ENCODE assay signal across 31 cellular contexts in genomic region chr9:128310461-128310860, GRCh38. TPM values are rescaled to one million over a fixed set of nuclear protein-coding genes. Genes with fewer than 3 reads are reported as not detected.
A peak's percentile ranks its signal among the peaks of the same experiment; 100 is the strongest.
DNase-seq lines count a peak whose midpoint lies in the region; ATAC-seq, FAIRE-seq and TF ChIP-seq lines count a peak whose summit lies in the region.
"Had no signal": no experiment of that assay in that cellular context is flagged by ENCODE, and none has a peak within 500 bp of the region (broad histone marks: within the 10 kb centered on the region; RNA-seq: fewer than 3 reads in every experiment).

No MANE protein-coding gene starts in this region.

- CTCF ChIA-PET in HepG2 (lab: Yijun Ruan, JAX; ENCODE audit: low intra/inter-chr PET ratio, low total read pairs), result no interaction called here

- DNase-seq in HepG2 (ENCODE audit: low spot score), result no peak
- DNase-seq in heart left ventricle, result peak in 4 of 5 donors; percentile 13 to 80 (median 54)
- peak; percentile 31 for DNase-seq in medulla oblongata (ENCODE audit: extremely low spot score)
- DNase-seq in testis, result peak; percentile 25
- no peak for DNase-seq in NCI-H1417 treated with DMSO at 0.1 percent for 48 hours (lab: John Stamatoyannopoulos, UW)
- no peak for DNase-seq in body of pancreas
- DNase-seq: activated B cell treated with CpG ODN at 0.5 μM for 24 hours; activated CD4-positive, alpha-beta T cell treated with anti-CD3 and anti-CD28 coated beads, Interleukin-2, amount 50 U/mL, for 1 hour; activated naive CD8-positive, alpha-beta T cell treated with anti-CD3 and anti-CD28 coated beads, Interleukin-2, amount 50 U/mL, for 24 hours; activated T-cell treated with anti-CD3 and anti-CD28 coated beads, Interleukin-2, amount 50 U/mL, for 48 hours; AML-193; CD4-positive, alpha-beta T cell; effector CD4-positive, alpha-beta T cell; GOT3; IMR-90; MV-4-11; NCI-H146; NCI-H2107; NCI-H446 treated with DMSO at 0.1 percent for 48 hours; NCI-H82; stimulated activated CD4-positive, alpha-beta T cell treated with anti-CD3 and anti-CD28 coated beads, Interleukin-2, amount 100 ng/mL, for 24 hours; stimulated activated naive CD8-positive, alpha-beta T cell treated with anti-CD3 and anti-CD28 coated beads, Interleukin-15, Interleukin-2, amounts not matched to agents 100 U/mL and 50 U/mL, for 24 hours; T-cell; tibial artery had no signal

- TF ChIP-seq POLR2A in HepG2 (IDR thresholded peaks at IDR 0.05; ENCODE audit: insufficient read depth in 1 of 2, low read depth in 2 of 2, low read length in 2 of 2) (no peak), heart left ventricle (IDR thresholded peaks at IDR 0.05) (no peak), testis (IDR thresholded peaks at IDR 0.05) (no peak), body of pancreas (IDR thresholded peaks at IDR 0.05) (no peak)

- in situ Hi-C loops in HepG2 (cut with HindIII; ENCODE audit: extremely low pct_ligation_motif_present, low pct_unique_long_range_greater_than_20kb), result no loop called here

- H3K27me3 ChIP-seq in liver (ENCODE audit: control insufficient read depth in 4 of 4, insufficient read depth in 4 of 4, low read length in 3 of 4) (no peaks in the 10 kb centered on the region), HepG2 (ENCODE audit: control insufficient read depth in 1 of 2, insufficient read depth in 2 of 2, low read length in 2 of 2) (no peaks in the 10 kb centered on the region), heart left ventricle (no peaks in the 10 kb centered on the region), testis (no peaks in the 10 kb centered on the region), body of pancreas (no peaks in the 10 kb centered on the region)
- H3K27me3 ChIP-seq: SJSA1, tibial artery had no signal

- TF ChIP-seq CTCF in liver (IDR thresholded peaks at IDR 0.05; ENCODE audit: low read depth, low read length, missing input control) (no peak), HepG2 (CRISPR knock-in tag; IDR thresholded peaks at IDR 0.05) (no peak), heart left ventricle (IDR thresholded peaks at IDR 0.05) (no peak), testis (IDR thresholded peaks at IDR 0.05) (no peak), body of pancreas (IDR thresholded peaks at IDR 0.05) (no peak)

- no peak for FAIRE-seq in HepG2 (lab: Jason Lieb, UNC)
- FAIRE-seq: colon, GM19239, islet of Langerhans had no signal

- intact Hi-C loops in HepG2 (cut with micrococcal nuclease; ENCODE audit: unreplicated experiment), result no loop called here
- intact Hi-C loops in heart left ventricle (cut with DNase I), result no loop called here
- intact Hi-C loops in testis (cut with DNase I; ENCODE audit: low total_unique reads), result no loop called here
- intact Hi-C loops in body of pancreas (cut with DNase I), result no loop called here

- H3K4me2 ChIP-seq in HepG2 (ENCODE audit: low read depth, low read length), result no peak overlapping the region

- TF ChIP-seq RAD21 in liver (IDR thresholded peaks at IDR 0.05) (peak in 1 of 2 donors; percentile 32), HepG2 (CRISPR knock-in tag; IDR thresholded peaks at IDR 0.05) (no peak)

- H3K27ac ChIP-seq in liver (ENCODE audit: low read depth in 1 of 2, low read length in 2 of 2), result peak overlapping the region; percentile 31 to 46
- H3K27ac ChIP-seq in HepG2 (ENCODE audit: extremely low read length, insufficient read depth, low read length), result no peak overlapping the region
- H3K27ac ChIP-seq in heart left ventricle, result peak overlapping the region in 11 of 12 donors; percentile 3 to 83 (median 65)
- H3K27ac ChIP-seq in testis, result no peak overlapping the region
- no peak overlapping the region for H3K27ac ChIP-seq in body of pancreas
- H3K27ac ChIP-seq: SJSA1, tibial artery had no signal

- no peak overlapping the region for H3K4me3 ChIP-seq in liver (ENCODE audit: low read depth in 1 of 3, low read length in 3 of 3)
- no peak overlapping the region for H3K4me3 ChIP-seq in HepG2 (replicated peaks in 1 of 3; ENCODE audit: insufficient read depth in 1 of 3, low read depth in 2 of 3, low read length in 3 of 3)
- H3K4me3 ChIP-seq in heart left ventricle, result no peak overlapping the region
- no peak overlapping the region for H3K4me3 ChIP-seq in testis
- no peak overlapping the region for H3K4me3 ChIP-seq in body of pancreas
- H3K4me3 ChIP-seq: SJSA1, tibial artery had no signal

- no TSS peak for BruUV-seq in HepG2 (replicated peaks; lab: Mats Ljungman, UMichigan)

- H3K79me2 ChIP-seq in HepG2 (ENCODE audit: insufficient read depth, low read length), result no peaks in the 10 kb centered on the region

- no peaks in the 10 kb centered on the region for H4K20me1 ChIP-seq in HepG2 (ENCODE audit: insufficient read depth, low read length)

- no peak for TF ChIP-seq EP300 in HepG2 (IDR thresholded peaks at IDR 0.05; ENCODE audit: low read depth in 2 of 2, low read length in 2 of 2)
- no peak for TF ChIP-seq EP300 in HepG2 (CRISPR knock-in tag; IDR thresholded peaks at IDR 0.05; ENCODE audit: borderline replicate concordance)

- no peak overlapping the region for H2AFZ ChIP-seq in HepG2 (ENCODE audit: low read length)

- H3K9ac ChIP-seq in liver (ENCODE audit: low read depth in 1 of 2, low read length in 2 of 2) (no peak overlapping the region), HepG2 (ENCODE audit: insufficient read depth, low read depth, low read length) (no peak overlapping the region)

- WGBS in liver, result 41% methylated on average over 10 of the region's 10 CpGs
- WGBS in HepG2 (ENCODE audit: low lambda C conversion rate), result over 99% methylated on average over 7 of the region's 10 CpGs
- 33 to 69% (median 42%) methylated on average over 10 of the region's 10 CpGs for WGBS in heart left ventricle, 4 donors
- 64 to 72% methylated on average over 6 to 10 of the region's 10 CpGs for WGBS in testis, 2 donors
- WGBS in body of pancreas, 2 donors, result 82 to 99% methylated on average over 3 to 10 of the region's 10 CpGs

- H3K36me3 ChIP-seq in liver (ENCODE audit: control insufficient read depth in 4 of 4, insufficient read depth in 3 of 4, low read depth in 1 of 4, low read length in 3 of 4), result peaks cover 9 to 27% (median 11%) of the 10 kb centered on the region in 4 donors
- peaks cover 16 to 45% of the 10 kb centered on the region in 2 experiments for H3K36me3 ChIP-seq in HepG2 (replicated peaks in 1 of 2; ENCODE audit: control insufficient read depth in 1 of 2, insufficient read depth in 2 of 2, low read length in 2 of 2)
- peaks cover 0 to 73% (median 64%) of the 10 kb centered on the region in 9 donors for H3K36me3 ChIP-seq in heart left ventricle
- H3K36me3 ChIP-seq in testis (ENCODE audit: low read depth, missing control alignments), result no peaks in the 10 kb centered on the region
- peaks cover 0 to 14% of the 10 kb centered on the region in 2 donors for H3K36me3 ChIP-seq in body of pancreas (replicated peaks in 1 of 2; ENCODE audit: insufficient read depth in 1 of 2, low read depth in 2 of 2)

- no peak for ATAC-seq in HepG2
- ATAC-seq in heart left ventricle, result peak; percentile 86 to 92 (median 90)
- no peak for ATAC-seq in body of pancreas
- no peak for ATAC-seq in SK-N-SH treated with all-trans-retinoic acid at 6 μM for 48 hours
- ATAC-seq: activated naive CD8-positive, alpha-beta T cell treated with anti-CD3 and anti-CD28 coated beads, Interleukin-2, amount 50 U/mL, for 24 hours; natural killer cell treated with Interleukin-12 subunit alpha and Interleukin-12 subunit beta and Interleukin-15 and Interleukin-18, amount 100 ng/mL, for 72 hours; stimulated activated naive CD8-positive, alpha-beta T cell treated with anti-CD3 and anti-CD28 coated beads, Interleukin-15, Interleukin-2, amounts not matched to agents 100 U/mL and 50 U/mL, for 24 hours; T-cell had no signal

- POLR2A ChIA-PET in HepG2 (lab: Yijun Ruan, JAX), result interaction anchor here (0.6 to 3.0 kb wide), 3 partner anchors 10 to 64 kb away, joined by 3 to 15 read pairs (median 3); no protein-coding TSS in a partner anchor

- H3K4me1 ChIP-seq in liver (ENCODE audit: control insufficient read depth in 4 of 4, insufficient read depth in 4 of 4, low read length in 3 of 4), result peaks cover 8 to 19% (median 14%) of the 10 kb centered on the region in 4 donors
- no peaks in the 10 kb centered on the region for H3K4me1 ChIP-seq in HepG2 (ENCODE audit: insufficient read depth, low read length)
- H3K4me1 ChIP-seq in heart left ventricle, result peaks cover 0 to 15% (median 4%) of the 10 kb centered on the region in 12 donors
- H3K4me1 ChIP-seq in testis, result no peaks in the 10 kb centered on the region
- no peaks in the 10 kb centered on the region for H3K4me1 ChIP-seq in body of pancreas

- no peaks in the 10 kb centered on the region for H3K9me3 ChIP-seq in liver (ENCODE audit: control insufficient read depth in 4 of 4, low read length in 3 of 4)
- H3K9me3 ChIP-seq in HepG2 (ENCODE audit: low read length), result no peaks in the 10 kb centered on the region
- no peaks in the 10 kb centered on the region for H3K9me3 ChIP-seq in heart left ventricle
- H3K9me3 ChIP-seq in testis, result no peaks in the 10 kb centered on the region
- no peaks in the 10 kb centered on the region for H3K9me3 ChIP-seq in body of pancreas
- H3K9me3 ChIP-seq: SJSA1, tibial artery had no signal

RNA-seq across cellular contexts. Expression of gene TRUB2, which starts 11.8 kb away (rescaled TPM):
- 10 to 100 TPM; 12.7 to 13.3 TPM for total RNA-seq in liver
- 10 to 100 TPM; 25.4 to 35.8 TPM for polyA plus RNA-seq in liver
- total RNA-seq in HepG2 (2016; rRNA removed; fragmentation: Illumina TruSeq; extraction: Trizol), result 41.2 and 57.8 TPM in 2 replicates
- total RNA-seq in HepG2 (2016; cell fraction: cytosol; rRNA removed; fragmentation: Illumina TruSeq; extraction: Trizol; ENCODE audit: low read depth), result 10.4 and 12.1 TPM in 2 replicates
- total RNA-seq in HepG2 (2016; cell fraction: insoluble cytoplasmic fraction; rRNA removed; fragmentation: Illumina TruSeq; extraction: Trizol), result 45.4 and 61.4 TPM in 2 replicates
- 14.0 and 15.7 TPM in 2 replicates for total RNA-seq in HepG2 (2016; cell fraction: membrane; rRNA removed; fragmentation: Illumina TruSeq; extraction: Trizol)
- total RNA-seq in HepG2 (2016; cell fraction: nucleus; rRNA removed; fragmentation: Illumina TruSeq; extraction: Trizol), result 16.3 and 19.3 TPM in 2 replicates
- 22.3 and 26.5 TPM in 2 replicates for polyA plus RNA-seq in HepG2 (2011; rRNA removed)
- 15.5 and 18.8 TPM in 2 replicates for polyA plus RNA-seq in HepG2 (2011; cell fraction: cytosol; rRNA removed)
- polyA plus RNA-seq in HepG2 (2011; cell fraction: nucleus; rRNA removed), result 10.4 and 11.9 TPM in 2 replicates
- 17.0 and 18.3 TPM in 2 replicates for polyA plus RNA-seq in HepG2 (2012)
- 8.5 and 10.6 TPM in 2 replicates for polyA plus RNA-seq in HepG2 (2016; cell fraction: cytosol; fragmentation: Illumina TruSeq; extraction: Trizol; ENCODE audit: low read depth)
- polyA plus RNA-seq in HepG2 (2016; cell fraction: insoluble cytoplasmic fraction; fragmentation: Illumina TruSeq; extraction: Trizol; ENCODE audit: low read depth), result 47.4 and 47.7 TPM in 2 replicates
- 9.1 and 10.5 TPM in 2 replicates for polyA plus RNA-seq in HepG2 (2016; cell fraction: membrane; fragmentation: Illumina TruSeq; extraction: Trizol; ENCODE audit: low read depth)
- polyA plus RNA-seq in HepG2 (2016; cell fraction: nucleus; fragmentation: Illumina TruSeq; extraction: Trizol; ENCODE audit: insufficient read depth, low read depth), result 23.3 and 26.5 TPM in 2 replicates
- 28.6 and 113 TPM in 2 replicates for polyA minus RNA-seq in HepG2 (2011; rRNA and poly(A)+ RNA removed; ENCODE audit: low replicate concordance)
- 18.2 and 21.4 TPM in 2 replicates for polyA minus RNA-seq in HepG2 (2011; cell fraction: cytosol; rRNA and poly(A)+ RNA removed)
- polyA minus RNA-seq in HepG2 (2011; cell fraction: nucleus; rRNA and poly(A)+ RNA removed), result 12.0 and 13.4 TPM in 2 replicates
- 10 to 100 TPM; 12.9 to 49.7 (median 34.5) TPM for total RNA-seq in heart left ventricle
- 10 to 100 TPM; 25.3 to 25.6 TPM for polyA plus RNA-seq in heart left ventricle
- 10 to 100 TPM; 14.6 to 15.0 TPM for total RNA-seq in testis
- polyA plus RNA-seq in testis (ENCODE audit: insufficient read depth, low read depth, low replicate concordance), result 29.7 TPM
- 10 to 100 TPM in 1 of 2 donors, 1 to 10 TPM in 1; 6.3 to 11.4 TPM for total RNA-seq in body of pancreas

RNA-seq across cellular contexts. Expression of gene COQ4, which starts 12.2 kb away (rescaled TPM):
- total RNA-seq in liver (10 to 100 TPM; 12.8 to 31.4 TPM), HepG2 (2016; rRNA removed; fragmentation: Illumina TruSeq; extraction: Trizol) (16.2 and 26.1 TPM in 2 replicates), heart left ventricle (10 to 100 TPM; 19.0 to 43.2 (median 29.8) TPM), testis (10 to 100 TPM; 54.9 to 65.0 TPM), body of pancreas (10 to 100 TPM; 37.4 to 89.7 TPM)
- polyA plus RNA-seq in liver (10 to 100 TPM; 36.2 to 53.3 TPM), HepG2 (2011; rRNA removed) (36.0 and 37.5 TPM in 2 replicates), heart left ventricle (10 to 100 TPM; 32.2 to 38.1 TPM), testis (ENCODE audit: insufficient read depth, low read depth, low replicate concordance) (50.9 TPM)
- total RNA-seq in HepG2 (2016; cell fraction: cytosol; rRNA removed; fragmentation: Illumina TruSeq; extraction: Trizol; ENCODE audit: low read depth), result 11.9 and 18.5 TPM in 2 replicates
- 14.1 and 27.2 TPM in 2 replicates for total RNA-seq in HepG2 (2016; cell fraction: insoluble cytoplasmic fraction; rRNA removed; fragmentation: Illumina TruSeq; extraction: Trizol)
- total RNA-seq in HepG2 (2016; cell fraction: membrane; rRNA removed; fragmentation: Illumina TruSeq; extraction: Trizol), result 20.4 and 27.0 TPM in 2 replicates
- 19.9 and 21.8 TPM in 2 replicates for total RNA-seq in HepG2 (2016; cell fraction: nucleus; rRNA removed; fragmentation: Illumina TruSeq; extraction: Trizol)
- polyA plus RNA-seq in HepG2 (2011; cell fraction: cytosol; rRNA removed), result 22.7 and 32.6 TPM in 2 replicates
- 80.9 and 82.1 TPM in 2 replicates for polyA plus RNA-seq in HepG2 (2011; cell fraction: nucleus; rRNA removed)
- polyA plus RNA-seq in HepG2 (2012), result 17.6 and 19.0 TPM in 2 replicates
- 18.0 and 23.7 TPM in 2 replicates for polyA plus RNA-seq in HepG2 (2016; cell fraction: cytosol; fragmentation: Illumina TruSeq; extraction: Trizol; ENCODE audit: low read depth)
- polyA plus RNA-seq in HepG2 (2016; cell fraction: insoluble cytoplasmic fraction; fragmentation: Illumina TruSeq; extraction: Trizol; ENCODE audit: low read depth), result 17.7 and 21.6 TPM in 2 replicates
- 21.8 and 28.2 TPM in 2 replicates for polyA plus RNA-seq in HepG2 (2016; cell fraction: membrane; fragmentation: Illumina TruSeq; extraction: Trizol; ENCODE audit: low read depth)
- polyA plus RNA-seq in HepG2 (2016; cell fraction: nucleus; fragmentation: Illumina TruSeq; extraction: Trizol; ENCODE audit: insufficient read depth, low read depth), result 60.0 and 62.1 TPM in 2 replicates
- polyA minus RNA-seq in HepG2 (2011; rRNA and poly(A)+ RNA removed; ENCODE audit: low replicate concordance), result 45.1 and 143 TPM in 2 replicates
- polyA minus RNA-seq in HepG2 (2011; cell fraction: cytosol; rRNA and poly(A)+ RNA removed), result 10.4 and 12.0 TPM in 2 replicates
- 38.2 and 49.6 TPM in 2 replicates for polyA minus RNA-seq in HepG2 (2011; cell fraction: nucleus; rRNA and poly(A)+ RNA removed)

RNA-seq across cellular contexts. Expression of gene SLC27A4, which starts 29.9 kb away (rescaled TPM):
- 10 to 100 TPM in 1 of 2 donors, 1 to 10 TPM in 1; 5.9 to 18.6 TPM for total RNA-seq in liver
- 10 to 100 TPM; 10.8 to 36.4 TPM for polyA plus RNA-seq in liver
- total RNA-seq in HepG2 (2016; rRNA removed; fragmentation: Illumina TruSeq; extraction: Trizol), result 9.3 and 18.8 TPM in 2 replicates
- total RNA-seq in HepG2 (2016; cell fraction: cytosol; rRNA removed; fragmentation: Illumina TruSeq; extraction: Trizol; ENCODE audit: low read depth), result 6.3 and 6.8 TPM in 2 replicates
- 8.9 and 19.1 TPM in 2 replicates for total RNA-seq in HepG2 (2016; cell fraction: insoluble cytoplasmic fraction; rRNA removed; fragmentation: Illumina TruSeq; extraction: Trizol)
- 17.4 and 19.4 TPM in 2 replicates for total RNA-seq in HepG2 (2016; cell fraction: membrane; rRNA removed; fragmentation: Illumina TruSeq; extraction: Trizol)
- total RNA-seq in HepG2 (2016; cell fraction: nucleus; rRNA removed; fragmentation: Illumina TruSeq; extraction: Trizol), result 16.1 and 21.0 TPM in 2 replicates
- 10.6 and 16.9 TPM in 2 replicates for polyA plus RNA-seq in HepG2 (2011; rRNA removed)
- 12.5 and 14.4 TPM in 2 replicates for polyA plus RNA-seq in HepG2 (2011; cell fraction: cytosol; rRNA removed)
- polyA plus RNA-seq in HepG2 (2011; cell fraction: nucleus; rRNA removed), result 30.1 and 31.3 TPM in 2 replicates
- 11.0 and 16.6 TPM in 2 replicates for polyA plus RNA-seq in HepG2 (2012)
- 5.9 and 7.6 TPM in 2 replicates for polyA plus RNA-seq in HepG2 (2016; cell fraction: cytosol; fragmentation: Illumina TruSeq; extraction: Trizol; ENCODE audit: low read depth)
- 10.5 and 13.4 TPM in 2 replicates for polyA plus RNA-seq in HepG2 (2016; cell fraction: insoluble cytoplasmic fraction; fragmentation: Illumina TruSeq; extraction: Trizol; ENCODE audit: low read depth)
- 14.0 and 17.0 TPM in 2 replicates for polyA plus RNA-seq in HepG2 (2016; cell fraction: membrane; fragmentation: Illumina TruSeq; extraction: Trizol; ENCODE audit: low read depth)
- 30.8 and 31.8 TPM in 2 replicates for polyA plus RNA-seq in HepG2 (2016; cell fraction: nucleus; fragmentation: Illumina TruSeq; extraction: Trizol; ENCODE audit: insufficient read depth, low read depth)
- 44.7 and 85.4 TPM in 2 replicates for polyA minus RNA-seq in HepG2 (2011; rRNA and poly(A)+ RNA removed; ENCODE audit: low replicate concordance)
- 11.3 and 17.5 TPM in 2 replicates for polyA minus RNA-seq in HepG2 (2011; cell fraction: cytosol; rRNA and poly(A)+ RNA removed)
- polyA minus RNA-seq in HepG2 (2011; cell fraction: nucleus; rRNA and poly(A)+ RNA removed), result 9.3 and 12.4 TPM in 2 replicates
- total RNA-seq in heart left ventricle, result 10 to 100 TPM; 10.7 to 36.1 (median 17.8) TPM
- 10 to 100 TPM; 25.9 to 48.8 TPM for polyA plus RNA-seq in heart left ventricle
- 10 to 100 TPM; 32.8 to 38.0 TPM for total RNA-seq in testis
- polyA plus RNA-seq in testis (ENCODE audit: insufficient read depth, low read depth, low replicate concordance), result 37.1 TPM
- total RNA-seq in body of pancreas, result 10 to 100 TPM; 15.0 to 17.1 TPM

RNA-seq across cellular contexts. Expression of gene SWI5, which starts 34.4 kb away (rescaled TPM):
- 10 to 100 TPM; 10.7 to 12.2 TPM for total RNA-seq in liver
- 10 to 100 TPM; 20.2 to 34.0 TPM for polyA plus RNA-seq in liver
- 39.2 and 46.5 TPM in 2 replicates for total RNA-seq in HepG2 (2016; rRNA removed; fragmentation: Illumina TruSeq; extraction: Trizol)
- total RNA-seq in HepG2 (2016; cell fraction: cytosol; rRNA removed; fragmentation: Illumina TruSeq; extraction: Trizol; ENCODE audit: low read depth), result 10.4 and 11.6 TPM in 2 replicates
- 42.5 and 47.8 TPM in 2 replicates for total RNA-seq in HepG2 (2016; cell fraction: insoluble cytoplasmic fraction; rRNA removed; fragmentation: Illumina TruSeq; extraction: Trizol)
- 25.1 and 25.9 TPM in 2 replicates for total RNA-seq in HepG2 (2016; cell fraction: membrane; rRNA removed; fragmentation: Illumina TruSeq; extraction: Trizol)
- total RNA-seq in HepG2 (2016; cell fraction: nucleus; rRNA removed; fragmentation: Illumina TruSeq; extraction: Trizol), result 15.1 and 18.1 TPM in 2 replicates
- polyA plus RNA-seq in HepG2 (2011; rRNA removed), result 41.0 and 48.7 TPM in 2 replicates
- polyA plus RNA-seq in HepG2 (2011; cell fraction: cytosol; rRNA removed), result 45.9 and 57.9 TPM in 2 replicates
- 18.6 and 19.1 TPM in 2 replicates for polyA plus RNA-seq in HepG2 (2011; cell fraction: nucleus; rRNA removed)
- 22.3 and 22.7 TPM in 2 replicates for polyA plus RNA-seq in HepG2 (2012)
- polyA plus RNA-seq in HepG2 (2016; cell fraction: cytosol; fragmentation: Illumina TruSeq; extraction: Trizol; ENCODE audit: low read depth), result 16.0 and 21.0 TPM in 2 replicates
- polyA plus RNA-seq in HepG2 (2016; cell fraction: insoluble cytoplasmic fraction; fragmentation: Illumina TruSeq; extraction: Trizol; ENCODE audit: low read depth), result 58.7 and 61.9 TPM in 2 replicates
- 28.9 and 29.7 TPM in 2 replicates for polyA plus RNA-seq in HepG2 (2016; cell fraction: membrane; fragmentation: Illumina TruSeq; extraction: Trizol; ENCODE audit: low read depth)
- 30.7 and 35.4 TPM in 2 replicates for polyA plus RNA-seq in HepG2 (2016; cell fraction: nucleus; fragmentation: Illumina TruSeq; extraction: Trizol; ENCODE audit: insufficient read depth, low read depth)
- polyA minus RNA-seq in HepG2 (2011; rRNA and poly(A)+ RNA removed; ENCODE audit: low replicate concordance), result 15.4 and 63.7 TPM in 2 replicates
- polyA minus RNA-seq in HepG2 (2011; cell fraction: cytosol; rRNA and poly(A)+ RNA removed), result 4.9 and 5.7 TPM in 2 replicates
- polyA minus RNA-seq in HepG2 (2011; cell fraction: nucleus; rRNA and poly(A)+ RNA removed), result 6.8 and 9.6 TPM in 2 replicates
- total RNA-seq in heart left ventricle, result 10 to 100 TPM; 10.8 to 23.9 (median 18.7) TPM
- 10 to 100 TPM; 25.8 to 30.6 TPM for polyA plus RNA-seq in heart left ventricle
- 100 to 1,000 TPM in 1 of 2 donors, 10 to 100 TPM in 1; 69.3 to 131 TPM for total RNA-seq in testis
- 164 TPM for polyA plus RNA-seq in testis (ENCODE audit: insufficient read depth, low read depth, low replicate concordance)
- total RNA-seq in body of pancreas, result 10 to 100 TPM; 14.5 to 20.1 TPM

RNA-seq across cellular contexts. Expression of gene GOLGA2, which starts 34.7 kb away (rescaled TPM):
- total RNA-seq in liver (10 to 100 TPM; 21.9 to 45.7 TPM), HepG2 (2016; rRNA removed; fragmentation: Illumina TruSeq; extraction: Trizol) (35.4 and 45.8 TPM in 2 replicates), heart left ventricle (100 to 1,000 TPM in 1 of 9 donors, 10 to 100 TPM in 8; 68.5 to 122 (median 87.4) TPM), testis (100 to 1,000 TPM; 103 to 133 TPM), body of pancreas (100 to 1,000 TPM in 1 of 2 donors, 10 to 100 TPM in 1; 53.2 to 138 TPM)
- polyA plus RNA-seq in liver (10 to 100 TPM; 14.4 to 34.0 TPM), HepG2 (2011; rRNA removed) (43.0 and 45.3 TPM in 2 replicates), heart left ventricle (100 to 1,000 TPM in 1 of 2 donors, 10 to 100 TPM in 1; 77.7 to 144 TPM), testis (ENCODE audit: insufficient read depth, low read depth, low replicate concordance) (79.8 TPM)
- total RNA-seq in HepG2 (2016; cell fraction: cytosol; rRNA removed; fragmentation: Illumina TruSeq; extraction: Trizol; ENCODE audit: low read depth), result 6.4 and 8.4 TPM in 2 replicates
- 31.1 and 49.9 TPM in 2 replicates for total RNA-seq in HepG2 (2016; cell fraction: insoluble cytoplasmic fraction; rRNA removed; fragmentation: Illumina TruSeq; extraction: Trizol)
- total RNA-seq in HepG2 (2016; cell fraction: membrane; rRNA removed; fragmentation: Illumina TruSeq; extraction: Trizol), result 10.9 and 13.1 TPM in 2 replicates
- total RNA-seq in HepG2 (2016; cell fraction: nucleus; rRNA removed; fragmentation: Illumina TruSeq; extraction: Trizol), result 42.8 and 46.0 TPM in 2 replicates
- polyA plus RNA-seq in HepG2 (2011; cell fraction: cytosol; rRNA removed), result 21.2 and 23.8 TPM in 2 replicates
- polyA plus RNA-seq in HepG2 (2011; cell fraction: nucleus; rRNA removed), result 61.8 and 75.6 TPM in 2 replicates
- polyA plus RNA-seq in HepG2 (2012), result 38.1 and 47.2 TPM in 2 replicates
- polyA plus RNA-seq in HepG2 (2016; cell fraction: cytosol; fragmentation: Illumina TruSeq; extraction: Trizol; ENCODE audit: low read depth), result 2.0 and 2.7 TPM in 2 replicates
- polyA plus RNA-seq in HepG2 (2016; cell fraction: insoluble cytoplasmic fraction; fragmentation: Illumina TruSeq; extraction: Trizol; ENCODE audit: low read depth), result 30.5 and 39.7 TPM in 2 replicates
- polyA plus RNA-seq in HepG2 (2016; cell fraction: membrane; fragmentation: Illumina TruSeq; extraction: Trizol; ENCODE audit: low read depth), result 4.6 and 5.4 TPM in 2 replicates
- polyA plus RNA-seq in HepG2 (2016; cell fraction: nucleus; fragmentation: Illumina TruSeq; extraction: Trizol; ENCODE audit: insufficient read depth, low read depth), result 113 and 115 TPM in 2 replicates
- polyA minus RNA-seq in HepG2 (2011; rRNA and poly(A)+ RNA removed; ENCODE audit: low replicate concordance), result 35.4 and 37.7 TPM in 2 replicates
- polyA minus RNA-seq in HepG2 (2011; cell fraction: cytosol; rRNA and poly(A)+ RNA removed), result 20.2 and 23.6 TPM in 2 replicates
- polyA minus RNA-seq in HepG2 (2011; cell fraction: nucleus; rRNA and poly(A)+ RNA removed), result 62.4 and 64.2 TPM in 2 replicates

Comparison
In these comparisons a context has a peak if more than half of its experiments do, and no peak if none do; other contexts are left out.
1. H3K27ac ChIP-seq: peak in liver (2 of 2) and heart left ventricle (11 of 12); none in HepG2 (single experiment), testis (0 of 2) and body of pancreas (0 of 4).
2. ATAC-seq: peak in heart left ventricle (4 of 4); none in HepG2 (single experiment), body of pancreas (single experiment) and SK-N-SH treated with all-trans-retinoic acid at 6 μM for 48 hours (single experiment).
3. DNase-seq: peak in heart left ventricle (4 of 5), medulla oblongata (single experiment) and testis (single experiment); none in HepG2 (single experiment), NCI-H1417 treated with DMSO at 0.1 percent for 48 hours (single experiment) and body of pancreas (0 of 4).